In the genomic region with DNA sequence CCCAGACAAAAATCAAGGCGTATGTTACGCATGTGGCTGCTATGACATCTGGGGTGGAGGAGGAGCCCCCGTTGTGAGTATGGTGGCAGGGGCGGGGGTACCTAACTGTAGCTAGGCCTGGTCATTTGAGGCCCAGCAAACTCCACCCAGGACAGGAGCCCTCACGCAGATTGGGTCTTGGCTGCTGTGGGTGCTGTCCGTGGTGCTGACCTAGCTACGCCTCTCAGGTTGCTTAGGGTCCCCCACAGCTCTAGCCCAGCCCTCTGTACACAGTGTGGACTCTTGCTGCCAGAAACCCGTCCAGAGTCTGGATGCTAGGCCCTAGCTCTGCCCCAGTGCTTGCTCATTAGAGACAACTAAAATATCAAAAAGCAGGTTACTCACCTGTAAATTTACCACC, we compare ENCODE assay signal across 10 cellular contexts.
DNase-seq lines count a peak whose midpoint lies in the region; ATAC-seq and TF ChIP-seq lines count a peak whose summit lies in the region.
"Had no signal": no experiment of that assay in that cellular context is flagged by ENCODE, and none has a peak within 500 bp of the region (broad histone marks: within the 10 kb centered on the region; RNA-seq: fewer than 3 reads in every experiment).

No MANE protein-coding gene starts in this region.

- H4K20me1 ChIP-seq in GM23248 (ENCODE audit: insufficient read depth) = no peaks in the 10 kb centered on the region

- H3K4me2 ChIP-seq in GM23248 (ENCODE audit: unreplicated experiment) = no peak overlapping the region

- H3F3A ChIP-seq in GM23248 (ENCODE audit: insufficient read depth) = no peaks in the 10 kb centered on the region

- peaks cover 23% of the 10 kb centered on the region for H3K9me3 Mint-ChIP-seq in activated CD8-positive, alpha-beta T cell treated with anti-CD3 and anti-CD28 coated beads for 36 hours

- CTCF ChIA-PET in activated CD8-positive, alpha-beta T cell treated with anti-CD3 and anti-CD28 coated beads for 36 hours (lab: Charles Lee) = no interaction called here

- H3K27ac ChIP-seq in GM23248 = no peak overlapping the region
- no peak overlapping the region for H3K27ac ChIP-seq in left lung
- H3K27ac ChIP-seq in sigmoid colon = no peak overlapping the region
- H3K27ac ChIP-seq: tibial nerve had no signal

- POLR2A ChIA-PET in activated CD8-positive, alpha-beta T cell treated with anti-CD3 and anti-CD28 coated beads for 36 hours (lab: Charles Lee) = no interaction called here

- peaks cover 4% of the 10 kb centered on the region for H3K36me3 Mint-ChIP-seq in activated CD8-positive, alpha-beta T cell treated with anti-CD3 and anti-CD28 coated beads for 36 hours (ENCODE audit: low read depth)

- no peaks in the 10 kb centered on the region for H3K36me3 ChIP-seq in GM23248 (ENCODE audit: low read depth)
- no peaks in the 10 kb centered on the region for H3K36me3 ChIP-seq in left lung
- H3K36me3 ChIP-seq in sigmoid colon = no peaks in the 10 kb centered on the region

- H3K27me3 Mint-ChIP-seq in activated CD8-positive, alpha-beta T cell treated with anti-CD3 and anti-CD28 coated beads for 36 hours = no peaks in the 10 kb centered on the region

- H3K9ac ChIP-seq in GM23248 = no peak overlapping the region

- no peak overlapping the region for H3K27ac Mint-ChIP-seq in activated CD8-positive, alpha-beta T cell treated with anti-CD3 and anti-CD28 coated beads for 36 hours

- DNase-seq in GM23248 (peak; percentile 18), KBM-7 (peak; percentile 21), left lung (no peak), NCI-H128 (lab: John Stamatoyannopoulos, UW; ENCODE audit: unreplicated experiment) (no peak), sigmoid colon (no peak), OCI-M2 (lab: John Stamatoyannopoulos, UW; ENCODE audit: unreplicated experiment) (no peak)
- DNase-seq in activated CD8-positive, alpha-beta T cell treated with anti-CD3 and anti-CD28 coated beads for 36 hours = peak; percentile 38
- DNase-seq: NCI-H2171 treated with DMSO at 0.1 percent for 48 hours had no signal

- no peaks in the 10 kb centered on the region for H3K4me1 ChIP-seq in GM23248 (ENCODE audit: insufficient read depth)
- H3K4me1 ChIP-seq in left lung = no peaks in the 10 kb centered on the region
- no peaks in the 10 kb centered on the region for H3K4me1 ChIP-seq in sigmoid colon

- H3K4me1 Mint-ChIP-seq in activated CD8-positive, alpha-beta T cell treated with anti-CD3 and anti-CD28 coated beads for 36 hours (ENCODE audit: low read depth) = no peaks in the 10 kb centered on the region

- no peak for TF ChIP-seq EP300 in sigmoid colon (IDR thresholded peaks at IDR 0.05)

- no peak overlapping the region for H3K4me3 Mint-ChIP-seq in activated CD8-positive, alpha-beta T cell treated with anti-CD3 and anti-CD28 coated beads for 36 hours

- H3K27me3 ChIP-seq in GM23248 (replicated peaks; ENCODE audit: insufficient read depth) (no peaks in the 10 kb centered on the region), left lung (no peaks in the 10 kb centered on the region), sigmoid colon (no peaks in the 10 kb centered on the region)
- H3K27me3 ChIP-seq: tibial nerve had no signal

- no peak for ATAC-seq in activated CD8-positive, alpha-beta T cell treated with anti-CD3 and anti-CD28 coated beads for 36 hours
- ATAC-seq in left lung (peak; percentile 35), HG03025 (IDR thresholded peaks at IDR 0.05; ENCODE audit: low FRiP score, unreplicated experiment) (no peak)

- intact Hi-C loops in activated CD8-positive, alpha-beta T cell treated with anti-CD3 and anti-CD28 coated beads for 36 hours (cut with micrococcal nuclease) = no loop called here
- intact Hi-C loops in left lung (cut with DNase I) = no loop called here
- intact Hi-C loops in sigmoid colon (cut with DNase I) = no loop called here

- no peaks in the 10 kb centered on the region for H3K9me2 ChIP-seq in GM23248 (ENCODE audit: insufficient read depth)

- no peaks in the 10 kb centered on the region for H3K79me2 ChIP-seq in GM23248 (ENCODE audit: insufficient read depth)

- H3K4me3 ChIP-seq in GM23248 (no peak overlapping the region), left lung (no peak overlapping the region), sigmoid colon (no peak overlapping the region)
- H3K4me3 ChIP-seq: tibial nerve had no signal

- H2AFZ ChIP-seq in GM23248 = no peak overlapping the region

- WGBS in GM23248 (ENCODE audit: low coverage in 1 of 2, low lambda C conversion rate in 2 of 2, missing lambda C conversion rate in 2 of 2), 2 experiments = 28 to 31% methylated on average over 8 of the region's 8 CpGs
- 34 to 38% methylated on average over 8 of the region's 8 CpGs for WGBS in sigmoid colon, 2 donors

- in situ Hi-C loops in GM23248 (cut with MboI) (no loop called here), KBM-7 (cut with MboI; ENCODE audit: low pct_unique_long_range_greater_than_20kb, low sequenced_read_pairs) (no loop called here)

- TF ChIP-seq POLR2A in sigmoid colon (IDR thresholded peaks at IDR 0.05) = no peak

- no peaks in the 10 kb centered on the region for H3K9me3 ChIP-seq in GM23248 (ENCODE audit: low read depth)
- H3K9me3 ChIP-seq in left lung = peaks cover 0 to 42% of the 10 kb centered on the region in 2 donors
- peaks cover 16 to 22% (median 20%) of the 10 kb centered on the region in 4 donors for H3K9me3 ChIP-seq in sigmoid colon

- TF ChIP-seq CTCF in activated CD8-positive, alpha-beta T cell treated with anti-CD3 and anti-CD28 coated beads for 36 hours (IDR thresholded peaks at IDR 0.05) = no peak
- TF ChIP-seq CTCF in left lung (IDR thresholded peaks at IDR 0.05) = no peak
- TF ChIP-seq CTCF in sigmoid colon (IDR thresholded peaks at IDR 0.05) = no peak

Comparison
In these comparisons a context has a peak if more than half of its experiments do, and no peak if none do; other contexts are left out.
1. DNase-seq: peak in GM23248 (single experiment), KBM-7 (single experiment) and activated CD8-positive, alpha-beta T cell treated with anti-CD3 and anti-CD28 coated beads for 36 hours (single experiment); none in left lung (0 of 2), NCI-H128 (single experiment), sigmoid colon (single experiment) and OCI-M2 (single experiment).